ENCODE assay signal across 8 cellular contexts in genomic region chr7:130071701-130072622, GRCh38. TPM values are rescaled to one million over a fixed set of nuclear protein-coding genes. Genes with fewer than 3 reads are reported as not detected.
DNase-seq lines count a peak whose midpoint lies in the region; ATAC-seq and TF ChIP-seq lines count a peak whose summit lies in the region.

No MANE protein-coding gene starts in this region.

- no peak overlapping the region for H3K27ac Mint-ChIP-seq in activated T-helper 2 cell treated with anti-CD3 and anti-CD28 coated beads, Interferon-gamma antibody, Interleukin-2, Interleukin-4, amounts not matched to agents 10 μg/mL and 5 μg/mL and 100 μg/mL, durations not matched to agents 14 hours and 24 hours and 36 hours
- no peak overlapping the region for H3K27ac Mint-ChIP-seq in neural crest cell (ENCODE audit: unreplicated experiment)

- no peaks in the 10 kb centered on the region for H3K9me2 ChIP-seq in Karpas-422 (replicated peaks; ENCODE audit: insufficient read depth, low read length)

- H4K20me1 ChIP-seq in Karpas-422 (ENCODE audit: insufficient read depth, low read depth, low read length) = no peaks in the 10 kb centered on the region; the same call in 1 of the 2 replicates

- H3K4me3 ChIP-seq in Karpas-422 (ENCODE audit: low read length) (peak overlapping the region; percentile 97), Panc1 (ENCODE audit: low read depth in 2 of 2, low read length in 2 of 2) (peak overlapping the region; percentile 29 to 91; a peak in 3 of 4 replicates), foreskin fibroblast (ENCODE audit: low read depth in 1 of 2, low read length in 2 of 2) (peak overlapping the region; percentile 66 to 100), thoracic aorta (peak overlapping the region; percentile 85)

- in situ Hi-C loops in GM13976 (cut with MboI; ENCODE audit: low sequenced_read_pairs, unreplicated experiment) (loop anchor here (10.0 to 25.0 kb wide), 2 partner anchors 415 to 683 kb away; partner anchors contain the start of gene MEST), Panc1 (cut with HindIII; ENCODE audit: low pct_unique_long_range_greater_than_20kb, low sequenced_read_pairs) (no loop called here)

- CTCF ChIA-PET in Panc1 (lab: Charles Lee) = interaction anchor here (0.6 to 1.7 kb wide), 5 partner anchors 12 to 761 kb away, joined by 3 to 11 read pairs (median 4); no protein-coding TSS in a partner anchor

- TF ChIP-seq CTCF in GM13976 (IDR thresholded peaks at IDR 0.05; ENCODE audit: borderline replicate concordance, control extremely low read depth, extremely low read depth, insufficient read depth, missing control alignments) = peak; percentile 90
- TF ChIP-seq CTCF in Panc1 (IDR thresholded peaks at IDR 0.05) = peak; percentile 92
- peak; percentile 93 for TF ChIP-seq CTCF in foreskin fibroblast (IDR thresholded peaks at IDR 0.05; ENCODE audit: low read depth, low read length)
- TF ChIP-seq CTCF in neural crest cell (conservative IDR thresholded peaks at IDR 0.05) = peak; percentile 99
- TF ChIP-seq CTCF in thoracic aorta (IDR thresholded peaks at IDR 0.05) = peak; percentile 88

- peaks cover 66% of the 10 kb centered on the region for H3K79me2 ChIP-seq in Karpas-422 (ENCODE audit: low read length)

- H3K4me1 ChIP-seq in Karpas-422 (ENCODE audit: low read length) (peaks cover 21% of the 10 kb centered on the region), Panc1 (ENCODE audit: control insufficient read depth, insufficient read depth, low read length) (peaks cover 28% of the 10 kb centered on the region), thoracic aorta (ENCODE audit: control insufficient read depth in 1 of 2, low read depth in 2 of 2) (peaks cover 26 to 33% of the 10 kb centered on the region in 2 donors)

- peak overlapping the region; percentile 32 for H3K4me3 Mint-ChIP-seq in activated T-helper 2 cell treated with anti-CD3 and anti-CD28 coated beads, Interferon-gamma antibody, Interleukin-2, Interleukin-4, amounts not matched to agents 10 μg/mL and 5 μg/mL and 100 μg/mL, durations not matched to agents 14 hours and 24 hours and 36 hours (ENCODE audit: low read depth)
- peak overlapping the region; percentile 87 for H3K4me3 Mint-ChIP-seq in neural crest cell

- H3K9ac ChIP-seq in Karpas-422 (ENCODE audit: low read length) = peak overlapping the region; percentile 87

- peak; percentile 50; the same call in 1 of the 2 replicates for ATAC-seq in Panc1
- ATAC-seq in thoracic aorta (ENCODE audit: insufficient number of reproducible peaks, low FRiP score, low read depth) = no peak

- no peak overlapping the region for H3K27ac ChIP-seq in Karpas-422 (ENCODE audit: low read length)
- H3K27ac ChIP-seq in Panc1 (ENCODE audit: low read length) = peak overlapping the region; percentile 4; the same call in 1 of the 2 replicates
- no peak overlapping the region for H3K27ac ChIP-seq in thoracic aorta

- DNase-seq in A172 (ENCODE audit: low spot score) (peak; percentile 68), GM13976 (ENCODE audit: low spot score) (peak; percentile 72), Karpas-422 (peak; percentile 94), Panc1 (ENCODE audit: low read depth, low spot score) (peak; percentile 75), foreskin fibroblast (peak; percentile 74 to 92), neural crest cell (ENCODE audit: low read depth, low spot score) (peak; percentile 56), thoracic aorta (ENCODE audit: low spot score) (no peak)
- peak; percentile 51 for DNase-seq in activated T-helper 2 cell treated with anti-CD3 and anti-CD28 coated beads, Interferon-gamma antibody, Interleukin-2, Interleukin-4, amounts not matched to agents 10 μg/mL and 5 μg/mL and 100 μg/mL, durations not matched to agents 14 hours and 24 hours and 36 hours (ENCODE audit: low spot score)

- POLR2A ChIA-PET in Panc1 (lab: Charles Lee) = interaction anchor here (0.5 to 0.6 kb wide), 3 partner anchors 31 to 715 kb away, joined by 3 to 7 read pairs (median 5); no protein-coding TSS in a partner anchor

- H3K27me3 ChIP-seq in Karpas-422 (ENCODE audit: low read length) = no peaks in the 10 kb centered on the region
- no peaks in the 10 kb centered on the region for H3K27me3 ChIP-seq in Panc1 (ENCODE audit: control insufficient read depth, insufficient read depth, low read length)
- no peaks in the 10 kb centered on the region for H3K27me3 ChIP-seq in thoracic aorta (replicated peaks; ENCODE audit: insufficient read depth)

- H3K36me3 ChIP-seq in Karpas-422 (ENCODE audit: insufficient read depth, low read length) = no peaks in the 10 kb centered on the region
- peaks cover 3% of the 10 kb centered on the region; the same call in 1 of the 2 replicates for H3K36me3 ChIP-seq in Panc1 (ENCODE audit: control insufficient read depth, insufficient read depth, low read length)
- no peaks in the 10 kb centered on the region for H3K36me3 ChIP-seq in thoracic aorta

- H2AFZ ChIP-seq in Karpas-422 (ENCODE audit: low read length) = no peak overlapping the region

- BruUV-seq in Panc1 (replicated peaks; lab: Mats Ljungman, UMichigan) = TSS peak; percentile 67

- no peaks in the 10 kb centered on the region for H3K27me3 Mint-ChIP-seq in activated T-helper 2 cell treated with anti-CD3 and anti-CD28 coated beads, Interferon-gamma antibody, Interleukin-2, Interleukin-4, amounts not matched to agents 10 μg/mL and 5 μg/mL and 100 μg/mL, durations not matched to agents 14 hours and 24 hours and 36 hours (ENCODE audit: low read depth)
- no peaks in the 10 kb centered on the region for H3K27me3 Mint-ChIP-seq in neural crest cell (ENCODE audit: low read depth)

- peaks cover 19% of the 10 kb centered on the region for H3K4me1 Mint-ChIP-seq in activated T-helper 2 cell treated with anti-CD3 and anti-CD28 coated beads, Interferon-gamma antibody, Interleukin-2, Interleukin-4, amounts not matched to agents 10 μg/mL and 5 μg/mL and 100 μg/mL, durations not matched to agents 14 hours and 24 hours and 36 hours (ENCODE audit: low read depth)
- H3K4me1 Mint-ChIP-seq in neural crest cell = peaks cover 41% of the 10 kb centered on the region

- no peaks in the 10 kb centered on the region for H3K36me3 Mint-ChIP-seq in activated T-helper 2 cell treated with anti-CD3 and anti-CD28 coated beads, Interferon-gamma antibody, Interleukin-2, Interleukin-4, amounts not matched to agents 10 μg/mL and 5 μg/mL and 100 μg/mL, durations not matched to agents 14 hours and 24 hours and 36 hours (ENCODE audit: low read depth)
- H3K36me3 Mint-ChIP-seq in neural crest cell (ENCODE audit: low read depth) = no peaks in the 10 kb centered on the region

- no peaks in the 10 kb centered on the region for H3K9me3 Mint-ChIP-seq in activated T-helper 2 cell treated with anti-CD3 and anti-CD28 coated beads, Interferon-gamma antibody, Interleukin-2, Interleukin-4, amounts not matched to agents 10 μg/mL and 5 μg/mL and 100 μg/mL, durations not matched to agents 14 hours and 24 hours and 36 hours
- no peaks in the 10 kb centered on the region for H3K9me3 Mint-ChIP-seq in neural crest cell

- H3K9me3 ChIP-seq in Karpas-422 (ENCODE audit: low read length) = no peaks in the 10 kb centered on the region
- no peaks in the 10 kb centered on the region for H3K9me3 ChIP-seq in Panc1 (ENCODE audit: control insufficient read depth, insufficient read depth, low read depth, low read length)
- H3K9me3 ChIP-seq in thoracic aorta = no peaks in the 10 kb centered on the region

- peak overlapping the region; percentile 96 for H3K4me2 ChIP-seq in Karpas-422 (ENCODE audit: low read depth, low read length, poor library complexity, severe bottlenecking)

- intact Hi-C loops in Panc1 (cut with micrococcal nuclease; ENCODE audit: unreplicated experiment) = loop anchor here (5.0 to 10.0 kb wide), 4 partner anchors 313 to 760 kb away; partner anchors contain the start of genes CPA1 and MEST
- intact Hi-C loops in activated T-helper 2 cell treated with anti-CD3 and anti-CD28 coated beads, Interferon-gamma antibody, Interleukin-2, Interleukin-4, amounts not matched to agents 10 μg/mL and 5 μg/mL and 100 μg/mL, durations not matched to agents 14 hours and 24 hours and 36 hours (cut with micrococcal nuclease) = loop anchor here (1.0 to 10.0 kb wide), 10 partner anchors 110 to 761 kb away; partner anchors contain the start of genes COPG2, MEST, TMEM209 and UBE2H

RNA-seq across cellular contexts. Expression of gene KLHDC10, which starts 1.6 kb away (rescaled TPM):
- 21.2 and 23.0 TPM in 2 replicates for total RNA-seq in A172 (2014; rRNA removed; shearing (Covaris generic))
- 13.1 and 14.1 TPM in 2 replicates for total RNA-seq in Karpas-422 (2014; rRNA removed; shearing (Covaris generic); ENCODE audit: low replicate concordance)
- total RNA-seq in Panc1 (2021; ENCODE audit: unreplicated experiment) (26.7 TPM), neural crest cell (32.4 and 33.8 TPM in 2 replicates), thoracic aorta (10 to 100 TPM; 24.3 to 26.7 TPM)
- 21.2 TPM for polyA plus RNA-seq in Panc1 (2012; ENCODE audit: insufficient read length)
- 13.9 and 16.0 TPM in 2 replicates for total RNA-seq in activated T-helper 2 cell treated with anti-CD3 and anti-CD28 coated beads, Interferon-gamma antibody, Interleukin-2, Interleukin-4, amounts not matched to agents 10 μg/mL and 5 μg/mL and 100 μg/mL, durations not matched to agents 14 hours and 24 hours and 36 hours

RNA-seq across cellular contexts. Expression of gene ZC3HC1, which starts 20.8 kb away (rescaled TPM):
- 32.5 and 49.3 TPM in 2 replicates for total RNA-seq in A172 (2014; rRNA removed; shearing (Covaris generic))
- 12.7 and 26.4 TPM in 2 replicates for total RNA-seq in Karpas-422 (2014; rRNA removed; shearing (Covaris generic); ENCODE audit: low replicate concordance)
- total RNA-seq in Panc1 (2021; ENCODE audit: unreplicated experiment) (32.3 TPM), neural crest cell (33.6 and 35.1 TPM in 2 replicates), thoracic aorta (10 to 100 TPM in 1 of 2 donors, 1 to 10 TPM in 1; 2.8 to 15.6 TPM)
- 23.5 TPM for polyA plus RNA-seq in Panc1 (2012; ENCODE audit: insufficient read length)
- 26.4 and 26.6 TPM in 2 replicates for total RNA-seq in activated T-helper 2 cell treated with anti-CD3 and anti-CD28 coated beads, Interferon-gamma antibody, Interleukin-2, Interleukin-4, amounts not matched to agents 10 μg/mL and 5 μg/mL and 100 μg/mL, durations not matched to agents 14 hours and 24 hours and 36 hours
